Comparison of ENCODE assay signal across 10 cellular contexts in genomic region chr4:88792268-88792781, GRCh38.
DNase-seq lines count a peak whose midpoint lies in the region; ATAC-seq lines count a peak whose summit lies in the region.
"Had no signal": no experiment of that assay in that cellular context is flagged by ENCODE, and none has a peak within 500 bp of the region (broad histone marks: within the 10 kb centered on the region; RNA-seq: fewer than 3 reads in every experiment).

No MANE protein-coding gene starts in this region.

- no peak overlapping the region for H3K27ac ChIP-seq in mesendoderm (ENCODE audit: low read depth, low read length)

- H3K4ac ChIP-seq in mesendoderm (ENCODE audit: low read depth, low read length), result no peak overlapping the region

- DNase-seq in activated CD4-positive, CD25-positive, alpha-beta regulatory T cell treated with anti-CD3 and anti-CD28 coated beads, Interleukin-2, amount 50 U/mL, for 72 hours, result no peak
- DNase-seq in mesendoderm (peak; percentile 83), NCI-H2171 (lab: John Stamatoyannopoulos, UW) (no peak), HuH-7 (ENCODE audit: low spot score) (no peak)

- no peak overlapping the region for H3K9ac ChIP-seq in mesendoderm (ENCODE audit: low read length)
- H3K9ac ChIP-seq: BLaER1 treated with 17β-estradiol and CSF1 and Interleukin-3, amounts not matched to agents 10 nM and 100 nM had no signal

- H4K8ac ChIP-seq in mesendoderm (ENCODE audit: low read depth, low read length), result no peak overlapping the region

- no peaks in the 10 kb centered on the region for H3K9me3 Mint-ChIP-seq in activated T-helper 17 cell treated with anti-CD3 and anti-CD28 coated beads, Interleukin-2, amount 50 U/mL, for 72 hours
- H3K9me3 Mint-ChIP-seq in stimulated activated memory B cell treated with anti-CD40 and anti-IgM and Interleukin-4, amounts not matched to agents 10 μg/mL and 1 μg/mL and 100 μg/mL, for 72 hours, result no peaks in the 10 kb centered on the region

- H2AK5ac ChIP-seq in mesendoderm (ENCODE audit: low read length), result no peak overlapping the region

- H3K36me3 ChIP-seq in mesendoderm (ENCODE audit: control insufficient read depth, insufficient read depth, low read length), result no peaks in the 10 kb centered on the region

- H2BK120ac ChIP-seq in mesendoderm (ENCODE audit: low read depth, low read length), result no peak overlapping the region

- H3K4me2 ChIP-seq in mesendoderm (ENCODE audit: low read length), result no peak overlapping the region

- peaks cover 14% of the 10 kb centered on the region for H3K4me1 Mint-ChIP-seq in activated T-helper 17 cell treated with anti-CD3 and anti-CD28 coated beads, Interleukin-2, amount 50 U/mL, for 72 hours
- H3K4me1 Mint-ChIP-seq in stimulated activated memory B cell treated with anti-CD40 and anti-IgM and Interleukin-4, amounts not matched to agents 10 μg/mL and 1 μg/mL and 100 μg/mL, for 72 hours, result peaks cover 7% of the 10 kb centered on the region

- peak; percentile 81 for ATAC-seq in activated CD4-positive, CD25-positive, alpha-beta regulatory T cell treated with anti-CD3 and anti-CD28 coated beads, Interleukin-2, amount 50 U/mL, for 24 hours
- peak; percentile 90 for ATAC-seq in HG03039 (IDR thresholded peaks at IDR 0.05; ENCODE audit: unreplicated experiment)
- ATAC-seq in activated T-helper 17 cell treated with anti-CD3 and anti-CD28 coated beads, Interleukin-2, amount 50 U/mL, for 72 hours (replicated peaks), result peak; percentile 93
- no peak for ATAC-seq in stimulated activated memory B cell treated with anti-CD40 and anti-IgM and Interleukin-4, amounts not matched to agents 10 μg/mL and 1 μg/mL and 100 μg/mL, for 72 hours

- no peak overlapping the region for H3K4me3 ChIP-seq in mesendoderm (ENCODE audit: low read length)
- H3K4me3 ChIP-seq: BLaER1 treated with 17β-estradiol and CSF1 and Interleukin-3, amounts not matched to agents 10 nM and 100 nM; skin epidermis had no signal

- no peak overlapping the region for H4K5ac ChIP-seq in mesendoderm (ENCODE audit: low read length)

- peaks cover 52% of the 10 kb centered on the region for H3K36me3 Mint-ChIP-seq in activated T-helper 17 cell treated with anti-CD3 and anti-CD28 coated beads, Interleukin-2, amount 50 U/mL, for 72 hours (ENCODE audit: low read depth)
- H3K36me3 Mint-ChIP-seq in stimulated activated memory B cell treated with anti-CD40 and anti-IgM and Interleukin-4, amounts not matched to agents 10 μg/mL and 1 μg/mL and 100 μg/mL, for 72 hours, result no peaks in the 10 kb centered on the region

- H3K56ac ChIP-seq in mesendoderm (ENCODE audit: low read length), result no peak overlapping the region

- no peaks in the 10 kb centered on the region for H3K27me3 Mint-ChIP-seq in activated T-helper 17 cell treated with anti-CD3 and anti-CD28 coated beads, Interleukin-2, amount 50 U/mL, for 72 hours
- no peaks in the 10 kb centered on the region for H3K27me3 Mint-ChIP-seq in stimulated activated memory B cell treated with anti-CD40 and anti-IgM and Interleukin-4, amounts not matched to agents 10 μg/mL and 1 μg/mL and 100 μg/mL, for 72 hours

- no peak overlapping the region for H3K23ac ChIP-seq in mesendoderm (ENCODE audit: low read length)

- no peak overlapping the region for H2BK15ac ChIP-seq in mesendoderm (replicated peaks; ENCODE audit: low read depth)

- no peaks in the 10 kb centered on the region for H3K27me3 ChIP-seq in mesendoderm (ENCODE audit: insufficient read depth, low read length, poor library complexity)
- H3K27me3 ChIP-seq: BLaER1 treated with 17β-estradiol and CSF1 and Interleukin-3, amounts not matched to agents 10 nM and 100 nM had no signal

- no peaks in the 10 kb centered on the region for H3K4me1 ChIP-seq in mesendoderm (ENCODE audit: control insufficient read depth, low read depth, low read length)

- no peak overlapping the region for H3K18ac ChIP-seq in mesendoderm (ENCODE audit: low read length)

- H3K79me2 ChIP-seq in mesendoderm (ENCODE audit: control insufficient read depth, insufficient read depth, low read length), result no peaks in the 10 kb centered on the region

- WGBS in mesendoderm (ENCODE audit: extremely low coverage, insufficient coverage, low lambda C conversion rate), result no CpG with 5 or more reads among the region's 1 CpG

- peak overlapping the region; percentile 20 for H3K4me3 Mint-ChIP-seq in activated T-helper 17 cell treated with anti-CD3 and anti-CD28 coated beads, Interleukin-2, amount 50 U/mL, for 72 hours
- H3K4me3 Mint-ChIP-seq in stimulated activated memory B cell treated with anti-CD40 and anti-IgM and Interleukin-4, amounts not matched to agents 10 μg/mL and 1 μg/mL and 100 μg/mL, for 72 hours, result no peak overlapping the region

- no peaks in the 10 kb centered on the region for H3K79me1 ChIP-seq in mesendoderm (ENCODE audit: low read length)

- H2BK5ac ChIP-seq in mesendoderm (ENCODE audit: low read length), result no peak overlapping the region

- peak overlapping the region; percentile 63 for H3K27ac Mint-ChIP-seq in activated T-helper 17 cell treated with anti-CD3 and anti-CD28 coated beads, Interleukin-2, amount 50 U/mL, for 72 hours
- H3K27ac Mint-ChIP-seq in stimulated activated memory B cell treated with anti-CD40 and anti-IgM and Interleukin-4, amounts not matched to agents 10 μg/mL and 1 μg/mL and 100 μg/mL, for 72 hours, result no peak overlapping the region
